In the genomic region with DNA sequence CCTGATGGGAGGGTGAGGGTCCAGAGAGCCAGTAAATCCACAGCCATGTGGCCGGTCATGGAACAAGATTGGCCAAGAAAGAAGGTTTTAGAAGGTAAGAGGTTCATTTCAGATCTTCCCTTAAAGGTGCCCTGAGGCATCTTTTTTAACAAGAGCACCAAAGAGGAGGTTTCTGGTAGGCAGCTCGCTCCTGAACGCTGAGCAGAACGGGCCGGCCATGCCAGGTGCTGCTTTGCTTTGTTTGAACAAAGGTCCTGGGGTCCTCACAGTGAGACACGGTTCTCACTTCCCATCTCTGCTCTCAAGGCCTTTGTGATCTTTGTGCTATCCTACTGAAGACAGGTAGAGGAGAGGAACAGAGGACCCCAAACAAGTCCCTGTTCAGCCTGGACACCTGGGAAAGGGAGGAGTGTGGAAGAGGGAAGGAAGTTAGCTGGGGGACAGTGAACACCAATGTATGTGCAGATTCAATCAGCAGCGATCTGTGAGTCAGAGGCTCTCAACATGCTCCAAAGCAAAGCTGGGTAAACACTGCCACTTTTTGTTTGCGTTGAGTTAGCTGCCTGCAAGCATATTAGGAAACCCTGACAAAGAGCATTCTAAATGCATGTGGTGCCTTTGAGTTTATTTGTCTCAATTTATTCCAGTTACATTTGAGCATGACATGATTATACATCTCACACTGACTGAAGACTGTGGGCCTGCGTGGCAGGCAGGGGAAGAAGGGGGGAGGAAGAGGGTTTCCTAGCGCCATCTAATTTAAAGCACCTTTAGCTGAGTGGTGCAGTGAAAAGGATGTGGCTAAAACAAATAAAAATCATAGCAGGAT, we compare ENCODE assay signal across 12 cellular contexts.
DNase-seq lines count a peak whose midpoint lies in the region; ATAC-seq and TF ChIP-seq lines count a peak whose summit lies in the region.
"Had no signal": no experiment of that assay in that cellular context is flagged by ENCODE, and none has a peak within 500 bp of the region (broad histone marks: within the 10 kb centered on the region; RNA-seq: fewer than 3 reads in every experiment).

No MANE protein-coding gene starts in this region.

- H3K27ac Mint-ChIP-seq in nephron = peak overlapping the region in 2 of 3 experiments; percentile 17 to 65
- H3K27ac Mint-ChIP-seq: natural killer cell treated with Interleukin-12 subunit alpha and Interleukin-12 subunit beta and Interleukin-15 and Interleukin-18, amount 100 ng/mL, for 72 hours had no signal

- peaks cover 31% of the 10 kb centered on the region for H3K27me3 Mint-ChIP-seq in nephron (ENCODE audit: low read depth)
- H3K27me3 Mint-ChIP-seq in activated T-cell treated with anti-CD3 and anti-CD28 coated beads, Interleukin-2, amount 50 U/mL, for 4 hours (ENCODE audit: low read depth) = peaks cover 14% of the 10 kb centered on the region

- H3K4me3 Mint-ChIP-seq in nephron = no peak overlapping the region
- no peak overlapping the region for H3K4me3 Mint-ChIP-seq in activated T-cell treated with anti-CD3 and anti-CD28 coated beads, Interleukin-2, amount 50 U/mL, for 4 hours
- H3K4me3 Mint-ChIP-seq: natural killer cell treated with Interleukin-12 subunit alpha and Interleukin-12 subunit beta and Interleukin-15 and Interleukin-18, amount 100 ng/mL, for 72 hours had no signal

- peak; percentile 69 for DNase-seq in DMS153 treated with DMSO at 0.1 percent for 48 hours (lab: John Stamatoyannopoulos, UW; ENCODE audit: unreplicated experiment)
- peak; percentile 50 for DNase-seq in NCI-H2029 (lab: John Stamatoyannopoulos, UW)
- DNase-seq in astrocyte of the spinal cord (ENCODE audit: low read depth, low spot score) = peak; percentile 71
- DNase-seq in activated T-cell treated with anti-CD3 and anti-CD28 coated beads, Interleukin-2, amount 50 U/mL, for 4 hours = no peak
- DNase-seq in stimulated activated CD4-positive, alpha-beta T cell treated with anti-CD3 and anti-CD28 coated beads, Interleukin-2, amount 100 ng/mL, for 48 hours = no peak
- DNase-seq: MG63; stimulated activated CD4-positive, alpha-beta T cell treated with anti-CD3 and anti-CD28 coated beads, Interleukin-4, amount 100 ng/mL, for 1 hour; tibial artery had no signal

- peaks cover 30% of the 10 kb centered on the region for H3K9me3 Mint-ChIP-seq in nephron
- H3K9me3 Mint-ChIP-seq in activated T-cell treated with anti-CD3 and anti-CD28 coated beads, Interleukin-2, amount 50 U/mL, for 4 hours = peaks cover 12% of the 10 kb centered on the region

- H3K4me1 Mint-ChIP-seq in nephron = peaks cover 12% of the 10 kb centered on the region
- no peaks in the 10 kb centered on the region for H3K4me1 Mint-ChIP-seq in activated T-cell treated with anti-CD3 and anti-CD28 coated beads, Interleukin-2, amount 50 U/mL, for 4 hours (ENCODE audit: low read depth)

- in situ Hi-C loops in astrocyte of the spinal cord (cut with HindIII; ENCODE audit: low sequenced_read_pairs) = no loop called here

- H3K4me3 ChIP-seq in astrocyte of the spinal cord (ENCODE audit: low read depth, low read length) = no peak overlapping the region
- H3K4me3 ChIP-seq: MG63, tibial artery had no signal

- peaks cover 28% of the 10 kb centered on the region for H3K36me3 Mint-ChIP-seq in nephron (ENCODE audit: low read depth)
- H3K36me3 Mint-ChIP-seq in activated T-cell treated with anti-CD3 and anti-CD28 coated beads, Interleukin-2, amount 50 U/mL, for 4 hours (ENCODE audit: insufficient read depth) = no peaks in the 10 kb centered on the region

- ATAC-seq in GM19397 (IDR thresholded peaks at IDR 0.05; ENCODE audit: unreplicated experiment) (no peak), HG02973 (IDR thresholded peaks at IDR 0.05; ENCODE audit: unreplicated experiment) (no peak)
- no peak for ATAC-seq in activated T-cell treated with anti-CD3 and anti-CD28 coated beads, Interleukin-2, amount 50 U/mL, for 4 hours
- ATAC-seq: natural killer cell treated with Interleukin-12 subunit alpha and Interleukin-12 subunit beta and Interleukin-15 and Interleukin-18, amount 100 ng/mL, for 72 hours had no signal

- TF ChIP-seq CTCF in astrocyte of the spinal cord (IDR thresholded peaks at IDR 0.05; ENCODE audit: low read depth, low read length) (peak; percentile 12), nephron (IDR thresholded peaks at IDR 0.05; ENCODE audit: unreplicated experiment in 3 of 3) (no peak)

Comparison
In these comparisons a context has a peak if more than half of its experiments do, and no peak if none do; other contexts are left out.
1. DNase-seq: peak in DMS153 treated with DMSO at 0.1 percent for 48 hours (single experiment), NCI-H2029 (single experiment) and astrocyte of the spinal cord (single experiment); none in activated T-cell treated with anti-CD3 and anti-CD28 coated beads, Interleukin-2, amount 50 U/mL, for 4 hours (single experiment) and stimulated activated CD4-positive, alpha-beta T cell treated with anti-CD3 and anti-CD28 coated beads, Interleukin-2, amount 100 ng/mL, for 48 hours (0 of 2).